Comparison of ENCODE assay signal across 8 cellular contexts in the genomic region with DNA sequence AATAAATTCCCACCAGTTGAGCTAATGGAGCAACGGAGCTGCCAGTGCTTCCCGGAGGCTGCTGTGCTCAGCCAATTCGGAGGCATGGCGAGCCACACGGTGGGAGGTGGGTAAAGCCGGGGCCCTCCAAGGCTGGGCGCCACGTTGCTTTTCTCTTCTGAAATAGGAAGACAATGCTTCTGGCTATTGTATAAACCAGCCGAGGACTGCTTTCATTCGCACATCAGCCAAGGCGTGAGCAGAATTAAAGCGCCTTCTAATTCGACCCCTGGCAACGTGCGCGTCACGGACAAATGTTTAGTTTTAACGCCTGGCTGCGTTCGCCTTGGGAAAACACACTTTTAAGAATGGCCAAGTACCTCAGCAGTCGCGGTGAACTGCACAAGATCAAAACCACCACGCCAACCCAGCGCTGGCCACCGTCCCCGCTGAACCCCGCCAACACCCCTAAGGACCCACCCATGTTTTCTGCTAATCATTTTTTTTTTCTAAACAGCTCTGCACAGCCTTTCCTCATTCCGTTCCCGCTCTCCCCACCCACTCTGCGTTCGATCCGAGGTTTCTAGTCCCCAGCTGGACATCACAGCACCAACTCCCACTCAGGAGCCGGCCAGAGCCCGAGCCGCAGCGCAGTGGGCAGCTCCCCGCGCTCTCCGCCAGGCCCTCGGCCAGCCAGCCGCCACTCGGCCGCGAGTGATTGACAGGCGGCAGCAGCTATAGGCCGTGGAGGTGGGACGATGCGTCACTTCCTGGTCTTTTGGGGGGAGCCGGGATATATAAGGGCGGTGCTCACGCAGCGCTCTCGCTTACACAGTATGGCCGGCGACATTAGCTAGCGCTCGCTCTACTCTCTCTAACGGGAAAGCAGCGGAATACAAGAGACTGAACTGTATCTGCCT. TPM values are rescaled to one million over a fixed set of nuclear protein-coding genes. Genes with fewer than 3 reads are reported as not detected.
DNase-seq lines count a peak whose midpoint lies in the region; ATAC-seq, FAIRE-seq and TF ChIP-seq lines count a peak whose summit lies in the region.

TSS of gene AMD1 (plus strand) at position 805 of the 899 bp plus-strand sequence. CDS start 321 bp downstream, outside the sequence.

- H3K27ac ChIP-seq in 22Rv1 = peak within 1 kb of the TSS; percentile 98
- H3K27ac ChIP-seq in body of pancreas = peak within 1 kb of the TSS; percentile 69 to 98 (median 94)
- peak within 1 kb of the TSS; percentile 94 to 99 (median 98) for H3K27ac ChIP-seq in sigmoid colon

- no peaks in the 10 kb centered on the region for H3K27me3 ChIP-seq in body of pancreas
- H3K27me3 ChIP-seq in sigmoid colon = no peaks in the 10 kb centered on the region

- intact Hi-C loops in body of pancreas (cut with DNase I) (loop anchor here (10.0 kb wide), 1 partner anchor 59 kb away; the partner anchor contains the start of gene CDK19), sigmoid colon (cut with DNase I) (loop anchor here (1.0 to 10.0 kb wide), 4 partner anchors 59 to 1179 kb away; partner anchors contain the start of genes AK9, CDK19, FIG4 and METTL24)

- ATAC-seq in GM18520 (IDR thresholded peaks at IDR 0.05; ENCODE audit: unreplicated experiment) = peak; percentile 65
- ATAC-seq in HG03064 (IDR thresholded peaks at IDR 0.05; ENCODE audit: low read depth, unreplicated experiment) = peak; percentile 55
- ATAC-seq in body of pancreas = peak; percentile 86

- H3K4me3 ChIP-seq in body of pancreas (peak within 1 kb of the TSS; percentile 75 to 98), sigmoid colon (peak within 1 kb of the TSS; percentile 72 to 96 (median 90))

- TF ChIP-seq EP300 in sigmoid colon (IDR thresholded peaks at IDR 0.05) = peak in 1 of 4 donors; percentile 32

- TF ChIP-seq CTCF in 22Rv1 (IDR thresholded peaks at IDR 0.05) = no peak
- peak in 4 of 7 experiments; percentile 10 to 33 (median 20) for TF ChIP-seq CTCF in body of pancreas (IDR thresholded peaks at IDR 0.05)
- TF ChIP-seq CTCF in sigmoid colon (IDR thresholded peaks at IDR 0.05) = no peak

- H3K9me3 ChIP-seq in body of pancreas (no peaks in the 10 kb centered on the region), sigmoid colon (no peaks in the 10 kb centered on the region)

- DNase-seq in NCI-H2107 treated with DMSO at 0.1 percent for 48 hours (lab: John Stamatoyannopoulos, UW; ENCODE audit: unreplicated experiment) = peak; percentile 94
- peak; percentile 97 to 99 (median 98) for DNase-seq in body of pancreas
- DNase-seq in iPS DF 19.7 (ENCODE audit: low read depth, low spot score) = peak; percentile 84
- DNase-seq in sigmoid colon = peak; percentile 99

- H3K36me3 ChIP-seq in body of pancreas (replicated peaks in 1 of 2; ENCODE audit: insufficient read depth in 1 of 2, low read depth in 2 of 2) = no peaks in the 10 kb centered on the region
- no peaks in the 10 kb centered on the region for H3K36me3 ChIP-seq in sigmoid colon

- H3K4me1 ChIP-seq in body of pancreas = peaks cover 35% of the 10 kb centered on the region
- H3K4me1 ChIP-seq in sigmoid colon = peaks cover 0 to 36% (median 28%) of the 10 kb centered on the region in 4 donors

- WGBS in body of pancreas, 2 donors = 0% methylated on average over 55 to 59 of the region's 59 CpGs
- WGBS in sigmoid colon, 2 donors = 0% methylated on average over 59 of the region's 59 CpGs

- TF ChIP-seq POLR2A in body of pancreas (IDR thresholded peaks at IDR 0.05) = peak; percentile 98 to 100 (median 100)
- TF ChIP-seq POLR2A in sigmoid colon (IDR thresholded peaks at IDR 0.05) = peak; percentile 99

- FAIRE-seq in TTC549 (lab: Jason Lieb, UNC) = peak; percentile 70

RNA-seq across cellular contexts. Expression of gene AMD1, which starts in this region (rescaled TPM):
- total RNA-seq in body of pancreas (10 to 100 TPM; 42.0 to 60.3 TPM), sigmoid colon (10 to 100 TPM; 44.6 to 74.2 (median 71.4) TPM)
- 10 to 100 TPM; 45.0 to 64.7 (median 45.3) TPM for polyA plus RNA-seq in sigmoid colon

Comparison
In these comparisons a context has a peak if more than half of its experiments do, and no peak if none do; other contexts are left out.
1. Peak in every context shown above with its lines: DNase-seq, ATAC-seq, H3K4me3 ChIP-seq and H3K27ac ChIP-seq.
2. CTCF ChIP-seq: peak in body of pancreas (4 of 7); none in 22Rv1 (single experiment) and sigmoid colon (0 of 4).